ENCODE assay signal across 24 cellular contexts in the genomic region with DNA sequence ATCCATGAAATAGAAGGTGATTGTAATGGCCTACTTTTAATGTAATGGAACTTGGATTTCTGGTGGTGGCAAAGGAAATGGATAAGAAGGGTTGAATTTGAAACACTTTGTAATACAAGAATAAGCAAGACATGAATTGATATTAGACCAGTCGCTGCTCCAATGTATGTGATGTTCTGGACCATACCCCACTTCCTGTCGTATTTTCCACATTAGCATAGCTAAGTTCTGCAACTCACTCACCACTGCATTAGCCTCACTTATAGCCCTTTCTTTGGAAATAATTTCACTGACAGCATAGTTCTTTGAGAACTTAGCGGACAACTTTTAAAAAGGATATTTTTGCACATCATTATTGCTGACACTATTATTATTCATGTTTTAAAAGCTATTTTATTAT.
"Had no signal": no experiment of that assay in that cellular context is flagged by ENCODE, and none has a peak within 500 bp of the region (broad histone marks: within the 10 kb centered on the region; RNA-seq: fewer than 3 reads in every experiment).

No MANE protein-coding gene starts in this region.

- H3K27me3 ChIP-seq: colonic mucosa, foreskin keratinocyte, gastroesophageal sphincter, heart left ventricle, hepatocyte, left lung had no signal

- H3K36me3 ChIP-seq: colonic mucosa, gastroesophageal sphincter, heart left ventricle, left lung, lower lobe of right lung had no signal

- H3K4me2 ChIP-seq: hepatocyte had no signal

- FAIRE-seq: endometrium, frontal cortex, keratinocyte had no signal

- H3K27ac ChIP-seq: colonic mucosa, epithelial cell of prostate, foreskin keratinocyte, gastroesophageal sphincter, heart left ventricle, hepatocyte, left lung, lower lobe of right lung had no signal

- H3K4me3 ChIP-seq: colonic mucosa, gastroesophageal sphincter, heart left ventricle, hepatocyte, left lung, lower lobe of right lung, mucosa of descending colon had no signal

- ATAC-seq: effector memory CD8-positive, alpha-beta T cell; esophagus mucosa; foreskin keratinocyte; gastroesophageal sphincter; heart left ventricle; left cardiac atrium; left lung; left ventricle myocardium superior; lower lobe of right lung; mucosa of descending colon had no signal

- DNase-seq: colonic mucosa; cortex of kidney; effector CD8-positive, alpha-beta T cell; effector memory CD8-positive, alpha-beta T cell; endodermal cell; erythroblast; foreskin keratinocyte; heart left ventricle; hypothalamus; immature natural killer cell; left cardiac atrium; left lung; left ventricle myocardium superior; lower lobe of right lung; mesenchymal stem cell; mucosa of descending colon; naive B cell had no signal

- H3K79me2 ChIP-seq: hepatocyte had no signal

- H3K9me3 ChIP-seq: colonic mucosa, gastroesophageal sphincter, heart left ventricle, left lung, lower lobe of right lung, mucosa of descending colon had no signal

- H2AFZ ChIP-seq: hepatocyte had no signal

- H3K4me1 ChIP-seq: colonic mucosa, foreskin keratinocyte, gastroesophageal sphincter, heart left ventricle, left lung, lower lobe of right lung had no signal
